Comparison of ENCODE assay signal across 18 cellular contexts in genomic region chr6:90146914-90147668, GRCh38.
DNase-seq lines count a peak whose midpoint lies in the region; ATAC-seq, FAIRE-seq and TF ChIP-seq lines count a peak whose summit lies in the region.
"Had no signal": no experiment of that assay in that cellular context is flagged by ENCODE, and none has a peak within 500 bp of the region (broad histone marks: within the 10 kb centered on the region; RNA-seq: fewer than 3 reads in every experiment).

No MANE protein-coding gene starts in this region.

- TF ChIP-seq CTCF in OCI-LY1 (IDR thresholded peaks at IDR 0.05; ENCODE audit: low read length) = no peak
- no peak for TF ChIP-seq CTCF in K562 (IDR thresholded peaks at IDR 0.05 in 2 of 3, conservative IDR thresholded peaks at IDR 0.05 in 1 of 3; ENCODE audit: insufficient read depth in 2 of 3, low read depth in 1 of 3, low read length in 3 of 3)
- TF ChIP-seq CTCF in transverse colon (IDR thresholded peaks at IDR 0.05) = no peak
- no peak for TF ChIP-seq CTCF in prostate gland (IDR thresholded peaks at IDR 0.05)
- no peak for TF ChIP-seq CTCF in GM13977 (IDR thresholded peaks at IDR 0.05; ENCODE audit: extremely low read depth, insufficient read depth, missing control alignments)

- intact Hi-C loops in K562 (cut with micrococcal nuclease) (no loop called here), transverse colon (cut with DNase I; ENCODE audit: low total_unique reads) (no loop called here), prostate gland (cut with DNase I) (no loop called here)

- H3K4me1 ChIP-seq in OCI-LY1 (ENCODE audit: insufficient read depth, low read length, severe bottlenecking) (peaks cover 75% of the 10 kb centered on the region), K562 (replicated peaks in 1 of 2; ENCODE audit: control insufficient read depth in 2 of 2, insufficient read depth in 2 of 2, low read length in 2 of 2) (no peaks in the 10 kb centered on the region), transverse colon (no peaks in the 10 kb centered on the region), prostate gland (replicated peaks) (no peaks in the 10 kb centered on the region)
- H3K4me1 ChIP-seq: HAP-1, right atrium auricular region had no signal

- H3K27me3 ChIP-seq in OCI-LY1 (ENCODE audit: insufficient read depth, low read length) = no peaks in the 10 kb centered on the region
- peaks cover 0 to 12% of the 10 kb centered on the region in 2 experiments; a peak in 1 of 5 replicates for H3K27me3 ChIP-seq in K562 (ENCODE audit: control insufficient read depth in 2 of 2, insufficient read depth in 2 of 2, low read length in 2 of 2)
- H3K27me3 ChIP-seq in transverse colon = no peaks in the 10 kb centered on the region
- H3K27me3 ChIP-seq in prostate gland (replicated peaks; ENCODE audit: insufficient read depth) = no peaks in the 10 kb centered on the region
- H3K27me3 ChIP-seq: right atrium auricular region had no signal

- in situ Hi-C loops in K562 (cut with MboI) (no loop called here), transverse colon (cut with MboI; ENCODE audit: low pct_ligation_motif_present in 1 of 4, low pct_unique_long_range_greater_than_20kb in 1 of 4, low sequenced_read_pairs in 3 of 4) (no loop called here), GM13977 (cut with MboI; ENCODE audit: low pct_unique_long_range_greater_than_20kb, low sequenced_read_pairs, unreplicated experiment) (no loop called here)

- H3K9ac ChIP-seq in OCI-LY1 (ENCODE audit: low read length) = peak overlapping the region; percentile 13; the same call in 1 of the 2 replicates
- H3K9ac ChIP-seq in K562 (ENCODE audit: insufficient read depth in 1 of 2, low read depth in 2 of 2, low read length in 2 of 2) = no peak overlapping the region

- TF ChIP-seq POLR2A in K562 (conservative IDR thresholded peaks at IDR 0.05) (no peak), transverse colon (IDR thresholded peaks at IDR 0.05) (no peak), prostate gland (IDR thresholded peaks at IDR 0.05) (no peak)

- peaks cover 70% of the 10 kb centered on the region; the same call in 1 of the 2 replicates for H3K36me3 ChIP-seq in OCI-LY1 (ENCODE audit: insufficient read depth, low read length)
- no peaks in the 10 kb centered on the region for H3K36me3 ChIP-seq in K562 (ENCODE audit: control insufficient read depth, insufficient read depth, low read length)
- H3K36me3 ChIP-seq in transverse colon = no peaks in the 10 kb centered on the region
- H3K36me3 ChIP-seq in prostate gland = no peaks in the 10 kb centered on the region
- H3K36me3 ChIP-seq: HAP-1, right atrium auricular region had no signal

- H3F3A ChIP-seq in OCI-LY1 (ENCODE audit: insufficient read depth, low read length) = peaks cover 4% of the 10 kb centered on the region; the same call in 1 of the 2 replicates

- peak overlapping the region; percentile 25 for H3K4me3 ChIP-seq in OCI-LY1 (ENCODE audit: low read depth, low read length, poor library complexity, severe bottlenecking)
- no peak overlapping the region for H3K4me3 ChIP-seq in K562
- H3K4me3 ChIP-seq in transverse colon = no peak overlapping the region
- no peak overlapping the region for H3K4me3 ChIP-seq in prostate gland
- H3K4me3 ChIP-seq: HAP-1, right atrium auricular region had no signal

- no peak for TF ChIP-seq EP300 in K562 (IDR thresholded peaks at IDR 0.05; ENCODE audit: low read length)
- no peak for TF ChIP-seq EP300 in transverse colon (IDR thresholded peaks at IDR 0.05; ENCODE audit: low read depth)

- TF ChIP-seq RAD21 in K562 (CRISPR knock-in tag; conservative IDR thresholded peaks at IDR 0.05 in 1 of 2, IDR thresholded peaks at IDR 0.05 in 1 of 2) = 0 out of 4 replicates have a peak, but pooled peaks of 1 of the 2 experiments have one; percentile 6

- peak overlapping the region; percentile 57 for H3K4me2 ChIP-seq in OCI-LY1 (ENCODE audit: low read length)
- H3K4me2 ChIP-seq in K562 (ENCODE audit: insufficient read depth, low read length) = no peak overlapping the region

- H3K79me2 ChIP-seq in OCI-LY1 (ENCODE audit: insufficient read depth, low read length) = peaks cover 100% of the 10 kb centered on the region
- no peaks in the 10 kb centered on the region for H3K79me2 ChIP-seq in K562 (ENCODE audit: control insufficient read depth, insufficient read depth, low read length)

- POLR2A ChIA-PET in K562 (lab: Yijun Ruan, JAX) = interaction anchor here (1.0 kb wide), 1 partner anchor 112 kb away, joined by 3 read pairs; no protein-coding TSS in a partner anchor

- FAIRE-seq in K562 (lab: Jason Lieb, UNC) = no peak
- FAIRE-seq: GM18507, keratinocyte had no signal

- no peaks in the 10 kb centered on the region for H4K20me1 ChIP-seq in OCI-LY1 (ENCODE audit: insufficient read depth, low read length)
- H4K20me1 ChIP-seq in K562 (replicated peaks; ENCODE audit: control insufficient read depth, insufficient read depth, low read length) = no peaks in the 10 kb centered on the region

- no peaks in the 10 kb centered on the region for H3K9me1 ChIP-seq in K562 (ENCODE audit: control insufficient read depth, insufficient read depth, low read length)

- CTCF ChIA-PET in K562 (lab: Yijun Ruan, JAX; ENCODE audit: low intra/inter-chr PET ratio) = no interaction called here

- peak; percentile 94 to 95 for DNase-seq in AML-193 (lab: John Stamatoyannopoulos, UW)
- DNase-seq in GF-D8 (lab: John Stamatoyannopoulos, UW) = peak; percentile 24
- no peak for DNase-seq in K562 (ENCODE audit: extremely low read depth in 1 of 4, low spot score in 3 of 4)
- no peak for DNase-seq in transverse colon
- DNase-seq in GM19238 (ENCODE audit: insufficient read length, low spot score) = no peak
- DNase-seq in prostate gland (ENCODE audit: low spot score) = no peak
- no peak for DNase-seq in GM13977 (ENCODE audit: low spot score)
- DNase-seq: activated CD4-positive, alpha-beta T cell treated with anti-CD3 and anti-CD28 coated beads for 48 hours; effector CD8-positive, alpha-beta T cell; mesendoderm; MM.1S; NCI-H2029 treated with DMSO at 0.1 percent for 48 hours; NCI-H524 had no signal

- BruUV-seq in K562 (replicated peaks; lab: Mats Ljungman, UMichigan) = no TSS peak

- H3K27ac ChIP-seq in OCI-LY1 (ENCODE audit: low read depth, low read length, poor library complexity, severe bottlenecking) (peak overlapping the region; percentile 74), K562 (ENCODE audit: extremely low read depth, low read depth, low read length) (no peak overlapping the region), transverse colon (no peak overlapping the region), prostate gland (no peak overlapping the region)
- H3K27ac ChIP-seq: right atrium auricular region had no signal

- H3K9me3 ChIP-seq in OCI-LY1 (ENCODE audit: low read length) (no peaks in the 10 kb centered on the region), K562 (replicated peaks; ENCODE audit: control insufficient read depth, insufficient read depth, low read depth, low read length) (no peaks in the 10 kb centered on the region), transverse colon (no peaks in the 10 kb centered on the region), prostate gland (no peaks in the 10 kb centered on the region)
- H3K9me3 ChIP-seq: HAP-1, right atrium auricular region had no signal

- no peaks in the 10 kb centered on the region for H3K9me2 ChIP-seq in OCI-LY1 (ENCODE audit: low read depth, low read length)

- no peak for ATAC-seq in K562

- 26% methylated on average over 11 of the region's 13 CpGs for WGBS in K562 (ENCODE audit: insufficient coverage, low coverage, missing lambda C conversion rate)
- WGBS in transverse colon (ENCODE audit: low coverage in 1 of 2), 2 donors = 90% methylated on average over 13 of the region's 13 CpGs
- 91% methylated on average over 13 of the region's 13 CpGs for WGBS in prostate gland

- H2AFZ ChIP-seq in OCI-LY1 (ENCODE audit: low read length) (no peak overlapping the region), K562 (ENCODE audit: low read depth, low read length) (no peak overlapping the region)

TF ChIP-seq in K562, 482 proteins besides CTCF, POLR2A, EP300 and RAD21:
- TF ChIP-seq SPI1 (IDR thresholded peaks at IDR 0.05; ENCODE audit: borderline replicate concordance, low read depth, low read length) (peak; percentile 59; the same call in 1 of the 2 replicates), SMAD1 (IDR thresholded peaks at IDR 0.05; ENCODE audit: low read depth, low read length, partially characterized antibody) (no peak), PKNOX1 (IDR thresholded peaks at IDR 0.05) (no peak)

Comparison
In these comparisons a context has a peak if more than half of its experiments do, and no peak if none do; other contexts are left out.
1. DNase-seq: peak in AML-193 (2 of 2) and GF-D8 (single experiment); none in K562 (0 of 4), transverse colon (single experiment), GM19238 (single experiment), prostate gland (single experiment) and GM13977 (single experiment).